In genomic region chr15:59298255-59298856, GRCh38 we compare ENCODE assay signal across 8 cellular contexts.
A peak's percentile ranks its signal among the peaks of the same experiment; 100 is the strongest.
DNase-seq lines count a peak whose midpoint lies in the region; ATAC-seq and TF ChIP-seq lines count a peak whose summit lies in the region.

No MANE protein-coding gene starts in this region.

- H3K4me2 ChIP-seq in SU-DHL-6 (ENCODE audit: low read depth, low read length, poor library complexity, severe bottlenecking): peak overlapping the region; percentile 66

- peak; percentile 98 for DNase-seq in kidney glomerular epithelial cell (lab: John Stamatoyannopoulos, UW)
- no peak for DNase-seq in NCI-H187 treated with DMSO at 0.1 percent for 48 hours (lab: John Stamatoyannopoulos, UW)
- DNase-seq in right atrium auricular region (ENCODE audit: low spot score): no peak
- DNase-seq in MG63: no peak
- DNase-seq in iPS-NIHi11 (ENCODE audit: low spot score): no peak

- ATAC-seq in GM18520 (IDR thresholded peaks at IDR 0.05; ENCODE audit: unreplicated experiment) (peak; percentile 73), HG02759 (IDR thresholded peaks at IDR 0.05; ENCODE audit: unreplicated experiment) (peak; percentile 75)

- TF ChIP-seq CTCF in SU-DHL-6 (IDR thresholded peaks at IDR 0.05; ENCODE audit: insufficient read depth, low read length, poor library complexity, severe bottlenecking) (no peak), right atrium auricular region (IDR thresholded peaks at IDR 0.05) (no peak)

- peaks cover 41% of the 10 kb centered on the region for H4K20me1 ChIP-seq in SU-DHL-6 (ENCODE audit: low read depth, low read length)

- H3K27ac ChIP-seq in SU-DHL-6 (ENCODE audit: low read depth, low read length) (peak overlapping the region; percentile 76), right atrium auricular region (no peak overlapping the region)

- peaks cover 6% of the 10 kb centered on the region; the same call in 1 of the 2 replicates for H3K36me3 ChIP-seq in SU-DHL-6 (ENCODE audit: low read length)
- no peaks in the 10 kb centered on the region for H3K36me3 ChIP-seq in right atrium auricular region
- H3K36me3 ChIP-seq in MG63: no peaks in the 10 kb centered on the region

- H3K4me3 ChIP-seq in SU-DHL-6 (ENCODE audit: insufficient read depth, low read length, poor library complexity, severe bottlenecking): no peak overlapping the region
- no peak overlapping the region for H3K4me3 ChIP-seq in right atrium auricular region
- H3K4me3 ChIP-seq in MG63: no peak overlapping the region

- peaks cover 99% of the 10 kb centered on the region for H3K79me2 ChIP-seq in SU-DHL-6 (ENCODE audit: insufficient read depth, low read length)

- H3F3A ChIP-seq in SU-DHL-6 (ENCODE audit: insufficient read depth): peaks cover 42% of the 10 kb centered on the region

- no peaks in the 10 kb centered on the region for H3K9me2 ChIP-seq in SU-DHL-6 (replicated peaks; ENCODE audit: insufficient read depth, low read length)

- no peak overlapping the region for H2AFZ ChIP-seq in SU-DHL-6 (ENCODE audit: low read depth, low read length, severe bottlenecking)

- H3K9ac ChIP-seq in SU-DHL-6 (ENCODE audit: low read length): no peak overlapping the region

- H3K27me3 ChIP-seq in SU-DHL-6 (ENCODE audit: low read length) (no peaks in the 10 kb centered on the region), right atrium auricular region (no peaks in the 10 kb centered on the region), MG63 (no peaks in the 10 kb centered on the region)

- peaks cover 0 to 35% of the 10 kb centered on the region in 2 donors for H3K4me1 ChIP-seq in right atrium auricular region

- H3K9me3 ChIP-seq in SU-DHL-6 (ENCODE audit: insufficient read depth, low read length) (no peaks in the 10 kb centered on the region), right atrium auricular region (no peaks in the 10 kb centered on the region), MG63 (no peaks in the 10 kb centered on the region)
